ENCODE assay signal across 1 cellular context in genomic region chr1:160111462-160111861, GRCh38.
A peak's percentile ranks its signal among the peaks of the same experiment; 100 is the strongest.
TF ChIP-seq lines count a peak whose summit lies in the region.

No MANE protein-coding gene starts in this region.

TF ChIP-seq in HEK293, 187 proteins besides CTCF, POLR2A, EP300 and RAD21 (continued from another document):
- peak; percentile 80 for TF ChIP-seq ZBTB11 (tag by site-specific recombination; conservative IDR thresholded peaks at IDR 0.05; ENCODE audit: low read depth)
- TF ChIP-seq ZNF394 (tag by site-specific recombination; IDR thresholded peaks at IDR 0.05; ENCODE audit: borderline replicate concordance): peak; percentile 95
- peak; percentile 93 for TF ChIP-seq ZNF426 (tag by site-specific recombination; IDR thresholded peaks at IDR 0.05)
- 0 out of 2 replicates have a peak, but pooled peaks have one; percentile 57 for TF ChIP-seq ZNF530 (tag by site-specific recombination; IDR thresholded peaks at IDR 0.05; ENCODE audit: low read depth)
- peak; percentile 93 for TF ChIP-seq ZNF518A (tag by site-specific recombination; conservative IDR thresholded peaks at IDR 0.05; ENCODE audit: low read depth)
- 0 out of 2 replicates have a peak, but pooled peaks have one; percentile 38 for TF ChIP-seq ZNF292 (tag by site-specific recombination; IDR thresholded peaks at IDR 0.05; ENCODE audit: borderline replicate concordance, low read depth)
- peak; percentile 77 for TF ChIP-seq ZNF140 (tag by site-specific recombination; IDR thresholded peaks at IDR 0.05)
- peak; percentile 52; the same call in 1 of the 2 replicates for TF ChIP-seq GLI2 (tag by site-specific recombination; IDR thresholded peaks at IDR 0.05; ENCODE audit: borderline replicate concordance, low read depth)
- TF ChIP-seq ZNF433 (tag by site-specific recombination; IDR thresholded peaks at IDR 0.05; ENCODE audit: low read depth): peak; percentile 71
- 0 out of 2 replicates have a peak, but pooled peaks have one; percentile 60 for TF ChIP-seq ZNF354C (tag by site-specific recombination; IDR thresholded peaks at IDR 0.05; ENCODE audit: borderline replicate concordance, low read depth)
- peak; percentile 72 for TF ChIP-seq ZNF623 (tag by site-specific recombination; IDR thresholded peaks at IDR 0.05)
- TF ChIP-seq ZNF529 (tag by site-specific recombination; IDR thresholded peaks at IDR 0.05; ENCODE audit: insufficient replicate concordance): peak; percentile 40
- peak; percentile 26; the same call in 1 of the 2 replicates for TF ChIP-seq ZNF629 (tag by site-specific recombination; IDR thresholded peaks at IDR 0.05)
- TF ChIP-seq ZNF266 (tag by site-specific recombination; IDR thresholded peaks at IDR 0.05; ENCODE audit: low read depth): peak; percentile 73; the same call in 1 of the 2 replicates
- TF ChIP-seq, protein P1, sequence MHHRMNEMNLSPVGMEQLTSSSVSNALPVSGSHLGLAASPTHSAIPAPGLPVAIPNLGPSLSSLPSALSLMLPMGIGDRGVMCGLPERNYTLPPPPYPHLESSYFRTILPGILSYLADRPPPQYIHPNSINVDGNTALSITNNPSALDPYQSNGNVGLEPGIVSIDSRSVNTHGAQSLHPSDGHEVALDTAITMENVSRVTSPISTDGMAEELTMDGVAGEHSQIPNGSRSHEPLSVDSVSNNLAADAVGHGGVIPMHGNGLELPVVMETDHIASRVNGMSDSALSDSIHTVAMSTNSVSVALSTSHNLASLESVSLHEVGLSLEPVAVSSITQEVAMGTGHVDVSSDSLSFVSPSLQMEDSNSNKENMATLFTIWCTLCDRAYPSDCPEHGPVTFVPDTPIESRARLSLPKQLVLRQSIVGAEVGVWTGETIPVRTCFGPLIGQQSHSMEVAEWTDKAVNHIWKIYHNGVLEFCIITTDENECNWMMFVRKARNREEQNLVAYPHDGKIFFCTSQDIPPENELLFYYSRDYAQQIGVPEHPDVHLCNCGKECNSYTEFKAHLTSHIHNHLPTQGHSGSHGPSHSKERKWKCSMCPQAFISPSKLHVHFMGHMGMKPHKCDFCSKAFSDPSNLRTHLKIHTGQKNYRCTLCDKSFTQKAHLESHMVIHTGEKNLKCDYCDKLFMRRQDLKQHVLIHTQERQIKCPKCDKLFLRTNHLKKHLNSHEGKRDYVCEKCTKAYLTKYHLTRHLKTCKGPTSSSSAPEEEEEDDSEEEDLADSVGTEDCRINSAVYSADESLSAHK (tag by site-specific recombination; IDR thresholded peaks at IDR 0.05): peak; percentile 16; the same call in 1 of the 2 replicates
- 0 out of 2 replicates have a peak, but pooled peaks have one; percentile 24 for TF ChIP-seq ZNF341 (tag by site-specific recombination; IDR thresholded peaks at IDR 0.05; ENCODE audit: low read depth)
- TF ChIP-seq ZNF791 (tag by site-specific recombination; IDR thresholded peaks at IDR 0.05): peak; percentile 66; the same call in 1 of the 2 replicates
- peak; percentile 69 for TF ChIP-seq ZBTB8A (tag by site-specific recombination; IDR thresholded peaks at IDR 0.05)
- peak; percentile 63; the same call in 1 of the 2 replicates for TF ChIP-seq ZNF202 (tag by site-specific recombination; IDR thresholded peaks at IDR 0.05; ENCODE audit: borderline replicate concordance)
- TF ChIP-seq ZNF555 (tag by site-specific recombination; conservative IDR thresholded peaks at IDR 0.05): peak; percentile 88
- 0 out of 2 replicates have a peak, but pooled peaks have one; percentile 65 for TF ChIP-seq ZNF138 (tag by site-specific recombination; IDR thresholded peaks at IDR 0.05; ENCODE audit: borderline replicate concordance)
- peak; percentile 77; the same call in 1 of the 2 replicates for TF ChIP-seq ZNF560 (tag by site-specific recombination; IDR thresholded peaks at IDR 0.05; ENCODE audit: borderline replicate concordance)
- TF ChIP-seq ZNF558 (tag by site-specific recombination; IDR thresholded peaks at IDR 0.05): peak; percentile 77; the same call in 1 of the 2 replicates
- peak; percentile 51; the same call in 1 of the 2 replicates for TF ChIP-seq ZBTB21 (tag by site-specific recombination; IDR thresholded peaks at IDR 0.05)
- TF ChIP-seq REST (tag by site-specific recombination; IDR thresholded peaks at IDR 0.05): peak; percentile 74
- peak; percentile 70; the same call in 1 of the 2 replicates for TF ChIP-seq ZNF664 (tag by site-specific recombination; IDR thresholded peaks at IDR 0.05)
- peak; percentile 54; the same call in 1 of the 2 replicates for TF ChIP-seq KLF7 (tag by site-specific recombination; IDR thresholded peaks at IDR 0.05; ENCODE audit: borderline replicate concordance)
- peak; percentile 26 for TF ChIP-seq ZNF654 (tag by site-specific recombination; IDR thresholded peaks at IDR 0.05; ENCODE audit: low read depth)
- TF ChIP-seq RBAK (tag by site-specific recombination; IDR thresholded peaks at IDR 0.05): 0 out of 2 replicates have a peak, but pooled peaks have one; percentile 20
